In genomic region chr16:12137344-12138094, GRCh38 we compare ENCODE assay signal across 26 cellular contexts.
A peak's percentile ranks its signal among the peaks of the same experiment; 100 is the strongest.
DNase-seq lines count a peak whose midpoint lies in the region; ATAC-seq and TF ChIP-seq lines count a peak whose summit lies in the region.
"Had no signal": no experiment of that assay in that cellular context is flagged by ENCODE, and none has a peak within 500 bp of the region (broad histone marks: within the 10 kb centered on the region; RNA-seq: fewer than 3 reads in every experiment).

No MANE protein-coding gene starts in this region.

- H3K27me3 ChIP-seq in IMR-90 (ENCODE audit: control insufficient read depth, insufficient read depth, low read length) (no peaks in the 10 kb centered on the region), psoas muscle (ENCODE audit: insufficient read depth in 3 of 3, low read length in 2 of 3) (no peaks in the 10 kb centered on the region)
- no peaks in the 10 kb centered on the region for H3K27me3 ChIP-seq in naive thymus-derived CD4-positive, alpha-beta T cell (ENCODE audit: control insufficient read depth in 2 of 2, insufficient read depth in 2 of 2, low read length in 2 of 2)
- H3K27me3 ChIP-seq: thyroid gland had no signal

- H3K27ac Mint-ChIP-seq in WTC11, result no peak overlapping the region
- peak overlapping the region in 1 of 9 donors; percentile 74 for H3K27ac Mint-ChIP-seq in naive thymus-derived CD4-positive, alpha-beta T cell
- H3K27ac Mint-ChIP-seq: activated CD8-positive, alpha-beta T cell treated with anti-CD3 and anti-CD28 coated beads, Interleukin-2, amount 10 ng/mL, durations not matched to agents 7 days and 5 days; immature natural killer cell had no signal

- H3K4me3 ChIP-seq in IMR-90 (ENCODE audit: insufficient read depth, low read depth, low read length) (no peak overlapping the region), psoas muscle (no peak overlapping the region)
- no peak overlapping the region for H3K4me3 ChIP-seq in naive thymus-derived CD4-positive, alpha-beta T cell (ENCODE audit: low read length)
- H3K4me3 ChIP-seq: lower lobe of right lung, PC-9, thyroid gland had no signal

- POLR2A ChIA-PET in IMR-90 (lab: Charles Lee; ENCODE audit: unreplicated experiment) (no interaction called here), WTC11 (lab: Charles Lee) (no interaction called here)
- POLR2A ChIA-PET in naive thymus-derived CD4-positive, alpha-beta T cell (lab: Charles Lee), result no interaction called here

- peak overlapping the region; percentile 23 for H2AK9ac ChIP-seq in IMR-90 (replicated peaks; ENCODE audit: low read depth, low read length, poor library complexity)

- no peak overlapping the region for H2BK120ac ChIP-seq in IMR-90 (ENCODE audit: low read depth, low read length)

- no peak overlapping the region for H4K91ac ChIP-seq in IMR-90 (ENCODE audit: insufficient read depth, low read depth, low read length)

- H3K18ac ChIP-seq in IMR-90 (ENCODE audit: low read depth, low read length), result no peak overlapping the region

- H3K79me1 ChIP-seq in IMR-90 (ENCODE audit: low read depth in 1 of 2, low read length in 2 of 2), result no peaks in the 10 kb centered on the region

- peaks cover 2% of the 10 kb centered on the region; the same call in 1 of the 2 replicates for H3K4me1 ChIP-seq in IMR-90 (ENCODE audit: control insufficient read depth, insufficient read depth, low read length)
- peaks cover 14% of the 10 kb centered on the region for H3K4me1 ChIP-seq in psoas muscle
- no peaks in the 10 kb centered on the region for H3K4me1 ChIP-seq in naive thymus-derived CD4-positive, alpha-beta T cell (ENCODE audit: control insufficient read depth in 2 of 2, insufficient read depth in 2 of 2, low read length in 2 of 2)
- H3K4me1 ChIP-seq: lower lobe of right lung had no signal

- H2AK5ac ChIP-seq in IMR-90 (ENCODE audit: low read depth, low read length), result no peak overlapping the region

- H3K14ac ChIP-seq in IMR-90 (replicated peaks; ENCODE audit: low read depth, low read length), result no peak overlapping the region

- H2BK20ac ChIP-seq in IMR-90 (ENCODE audit: low read depth, low read length), result no peak overlapping the region

- H3K27ac ChIP-seq in IMR-90 (ENCODE audit: insufficient read depth, low read length), result no peak overlapping the region
- H3K27ac ChIP-seq in psoas muscle, result peak overlapping the region; percentile 13
- no peak overlapping the region for H3K27ac ChIP-seq in naive thymus-derived CD4-positive, alpha-beta T cell (ENCODE audit: low read depth, low read length)
- H3K27ac ChIP-seq: C4-2B, KMS-11, lower lobe of right lung, PC-9, thyroid gland had no signal

- H3K36me3 ChIP-seq in IMR-90 (ENCODE audit: control insufficient read depth, insufficient read depth, low read length) (peaks cover 6% of the 10 kb centered on the region; the same call in 1 of the 2 replicates), psoas muscle (ENCODE audit: insufficient read depth in 1 of 2, low read depth in 1 of 2) (peaks cover 0 to 9% of the 10 kb centered on the region in 2 donors)
- peaks cover 0 to 45% (median 0%) of the 10 kb centered on the region in 3 experiments for H3K36me3 ChIP-seq in naive thymus-derived CD4-positive, alpha-beta T cell (ENCODE audit: control insufficient read depth in 2 of 3, insufficient read depth in 3 of 3, low read length in 3 of 3)
- H3K36me3 ChIP-seq: thyroid gland had no signal

- dilution Hi-C loops in IMR-90 (cut with HindIII; ENCODE audit: low sequenced_read_pairs, unreplicated experiment), result no loop called here

- DNase-seq in IMR-90 (no peak), WTC11 (ENCODE audit: low spot score) (no peak), left kidney (ENCODE audit: low read depth, low spot score) (peak; percentile 57), psoas muscle (no peak), SK-N-DZ (ENCODE audit: low spot score) (no peak)
- no peak for DNase-seq in naive thymus-derived CD4-positive, alpha-beta T cell
- DNase-seq in activated naive CD4-positive, alpha-beta T cell treated with Interleukin-2 at 50 U/mL for 16 hours, result no peak
- DNase-seq: activated CD4-positive, alpha-beta T cell treated with anti-CD3 and anti-CD28 coated beads for 1 hour; activated CD8-positive, alpha-beta T cell treated with anti-CD3 and anti-CD28 coated beads, Interleukin-2, amount 10 ng/mL, durations not matched to agents 7 days and 5 days; activated gamma-delta T cell; Calu3; effector memory CD4-positive, alpha-beta T cell; erythroblast; hippocampal formation; immature natural killer cell; lower lobe of right lung; NCI-H187 treated with DMSO at 0.1 percent for 48 hours; NCI-H345; PC-9; SIG-M5; stimulated activated CD4-positive, alpha-beta T cell treated with anti-CD3 and anti-CD28 coated beads, Interleukin-4, amount 100 ng/mL, for 4 hours; stimulated activated naive CD4-positive, alpha-beta T cell treated with Interleukin-2 at 50 U/mL for 16 hours; T-helper 1 cell had no signal

- WGBS in IMR-90 (ENCODE audit: extremely low coverage in 2 of 2, insufficient read length in 1 of 2), 2 experiments, result no CpG with 5 or more reads among the region's 4 CpGs
- WGBS in psoas muscle, 3 donors, result 14 to 27% (median 25%) methylated on average over 4 of the region's 4 CpGs

- no peak overlapping the region for H3K4me2 ChIP-seq in IMR-90 (ENCODE audit: low read depth, low read length)
- H3K4me2 ChIP-seq: KMS-11, PC-9 had no signal

- peaks cover 6% of the 10 kb centered on the region; the same call in 1 of the 2 replicates for H3K9me3 Mint-ChIP-seq in WTC11
- peaks cover 0 to 4% (median 0%) of the 10 kb centered on the region in 11 donors for H3K9me3 Mint-ChIP-seq in naive thymus-derived CD4-positive, alpha-beta T cell
- H3K9me3 Mint-ChIP-seq: immature natural killer cell had no signal

- H4K20me1 ChIP-seq in IMR-90 (ENCODE audit: insufficient read depth, low read length), result no peaks in the 10 kb centered on the region

- H2BK15ac ChIP-seq in IMR-90 (ENCODE audit: low read depth, low read length), result no peak overlapping the region

- peaks cover 2% of the 10 kb centered on the region; the same call in 1 of the 2 replicates for H3K9me3 ChIP-seq in IMR-90 (ENCODE audit: control insufficient read depth, insufficient read depth, low read length)
- H3K9me3 ChIP-seq in psoas muscle, result no peaks in the 10 kb centered on the region
- no peaks in the 10 kb centered on the region for H3K9me3 ChIP-seq in naive thymus-derived CD4-positive, alpha-beta T cell (ENCODE audit: control insufficient read depth in 2 of 3, low read length in 3 of 3)
- H3K9me3 ChIP-seq: lower lobe of right lung, thyroid gland had no signal

- H3K27me3 Mint-ChIP-seq in WTC11 (ENCODE audit: low read depth), result no peaks in the 10 kb centered on the region
- H3K27me3 Mint-ChIP-seq in naive thymus-derived CD4-positive, alpha-beta T cell, result no peaks in the 10 kb centered on the region

- no peak overlapping the region for H3K4me3 Mint-ChIP-seq in WTC11
- no peak overlapping the region for H3K4me3 Mint-ChIP-seq in naive thymus-derived CD4-positive, alpha-beta T cell
- H3K4me3 Mint-ChIP-seq: activated CD8-positive, alpha-beta T cell treated with anti-CD3 and anti-CD28 coated beads, Interleukin-2, amount 10 ng/mL, durations not matched to agents 7 days and 5 days; immature natural killer cell had no signal

- no peak for ATAC-seq in IMR-90 (ENCODE audit: low read depth)
- ATAC-seq in WTC11, result no peak
- ATAC-seq in psoas muscle, result peak in 3 of 4 donors; percentile 20 to 60 (median 30)
- no peak for ATAC-seq in naive thymus-derived CD4-positive, alpha-beta T cell
- ATAC-seq: activated CD8-positive, alpha-beta T cell treated with anti-CD3 and anti-CD28 coated beads, Interleukin-2, amount 10 ng/mL, durations not matched to agents 7 days and 5 days; lower lobe of right lung had no signal

- CTCF ChIA-PET in IMR-90 (lab: Yijun Ruan, JAX) (no interaction called here), WTC11 (lab: Charles Lee) (interaction anchor here (1.2 kb wide), 1 partner anchor 123 kb away, joined by 3 read pairs; no protein-coding TSS in a partner anchor)
- CTCF ChIA-PET in naive thymus-derived CD4-positive, alpha-beta T cell (lab: Charles Lee), result no interaction called here

- in situ Hi-C loops in IMR-90 (cut with MboI; ENCODE audit: low sequenced_read_pairs), result no loop called here

- TF ChIP-seq CTCF in IMR-90 (conservative IDR thresholded peaks at IDR 0.05; ENCODE audit: low read depth, low read length) (no peak), WTC11 (IDR thresholded peaks at IDR 0.05) (no peak), psoas muscle (IDR thresholded peaks at IDR 0.05) (no peak)

- no peak overlapping the region for H3K56ac ChIP-seq in IMR-90 (ENCODE audit: extremely low read depth, insufficient read depth, low read length)

- no peak for TF ChIP-seq RAD21 in IMR-90 (IDR thresholded peaks at IDR 0.05; ENCODE audit: low read length)

- no peaks in the 10 kb centered on the region; the same call in 1 of the 2 replicates for H3K9me1 ChIP-seq in IMR-90 (ENCODE audit: insufficient read depth, low read length)

- H4K5ac ChIP-seq in IMR-90 (ENCODE audit: low read depth, low read length), result no peak overlapping the region

- no TSS peak for BruUV-seq in IMR-90 (replicated peaks; lab: Mats Ljungman, UMichigan)

- H3K23ac ChIP-seq in IMR-90 (ENCODE audit: low read depth, low read length), result no peak overlapping the region

- H4K8ac ChIP-seq in IMR-90 (ENCODE audit: low read depth in 2 of 2, low read length in 2 of 2), result no peak overlapping the region

- no peak overlapping the region for H2AFZ ChIP-seq in IMR-90 (replicated peaks; ENCODE audit: low read length, poor library complexity)
- H2AFZ ChIP-seq: PC-9 had no signal

- no peak for TF ChIP-seq POLR2A in IMR-90 (IDR thresholded peaks at IDR 0.05; ENCODE audit: low read depth, low read length)

- H2BK5ac ChIP-seq in IMR-90 (ENCODE audit: low read depth, low read length, poor library complexity, severe bottlenecking), result no peak overlapping the region

- no peak overlapping the region for H3K4ac ChIP-seq in IMR-90 (ENCODE audit: low read depth, low read length)

- intact Hi-C loops in IMR-90 (cut with micrococcal nuclease) (no loop called here), psoas muscle (cut with DNase I) (no loop called here)
- intact Hi-C loops in naive thymus-derived CD4-positive, alpha-beta T cell (cut with micrococcal nuclease), result no loop called here

- H3K9ac ChIP-seq in IMR-90 (ENCODE audit: low read depth, low read length), result no peak overlapping the region
- H3K9ac ChIP-seq: KMS-11 had no signal

- peaks cover 6% of the 10 kb centered on the region; the same call in 1 of the 2 replicates for H3K36me3 Mint-ChIP-seq in WTC11
- peaks cover 12 to 71% (median 40%) of the 10 kb centered on the region in 5 donors for H3K36me3 Mint-ChIP-seq in naive thymus-derived CD4-positive, alpha-beta T cell

- peaks cover 5% of the 10 kb centered on the region; the same call in 1 of the 2 replicates for H3K4me1 Mint-ChIP-seq in WTC11
- H3K4me1 Mint-ChIP-seq in naive thymus-derived CD4-positive, alpha-beta T cell, result peaks cover 0 to 13% (median 5%) of the 10 kb centered on the region in 7 donors
- H3K4me1 Mint-ChIP-seq: immature natural killer cell had no signal

TF ChIP-seq in IMR-90, 13 proteins besides CTCF, POLR2A, EP300 and RAD21 (continues in another document):
- TF ChIP-seq MAFK (IDR thresholded peaks at IDR 0.05; ENCODE audit: low read depth, low read length) (no peak), CHD1 (IDR thresholded peaks at IDR 0.05; ENCODE audit: low read depth, low read length) (no peak)

TF ChIP-seq in WTC11, 78 proteins besides CTCF, POLR2A, EP300 and RAD21:
- TF ChIP-seq ZNF219 (CRISPR knock-in tag; IDR thresholded peaks at IDR 0.05; ENCODE audit: borderline replicate concordance) (no peak), GABPB1 (CRISPR knock-in tag; IDR thresholded peaks at IDR 0.05) (0 out of 2 replicates have a peak, but pooled peaks have one; percentile 26)

Comparison
In these comparisons a context has a peak if more than half of its experiments do, and no peak if none do; other contexts are left out.
1. ATAC-seq: peak in psoas muscle (3 of 4); none in IMR-90 (single experiment), WTC11 (single experiment) and naive thymus-derived CD4-positive, alpha-beta T cell (single experiment).